In the genomic region with DNA sequence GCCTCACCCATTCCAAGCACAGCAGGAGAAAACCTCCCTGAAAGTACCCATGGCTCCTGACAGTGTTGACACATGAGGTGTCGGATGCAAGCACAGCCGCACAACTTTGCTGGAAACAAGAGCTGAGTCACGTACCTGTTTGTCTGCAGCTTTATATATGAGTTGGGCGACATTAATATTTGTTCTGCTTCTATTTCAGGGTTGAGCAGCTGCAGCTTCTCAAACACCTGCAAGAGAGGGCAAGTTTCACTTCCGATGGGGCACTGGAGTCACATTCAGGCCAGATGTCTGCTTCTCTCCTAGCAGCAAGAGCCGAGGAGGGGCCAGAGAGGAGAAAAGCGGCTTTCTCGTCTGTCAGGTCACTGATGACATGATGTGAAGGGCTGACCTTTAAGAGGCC, we compare ENCODE assay signal across 8 cellular contexts.
DNase-seq lines count a peak whose midpoint lies in the region; ATAC-seq, FAIRE-seq and TF ChIP-seq lines count a peak whose summit lies in the region.

No MANE protein-coding gene starts in this region.

- no peak for FAIRE-seq in kidney (lab: Jason Lieb, UNC)

- no peak overlapping the region for H3K4me3 ChIP-seq in CD4-positive, CD25-positive, alpha-beta regulatory T cell (ENCODE audit: low read depth, low read length)
- H3K4me3 ChIP-seq in lower leg skin (ENCODE audit: low read depth, poor library complexity, severe bottlenecking): no peak overlapping the region
- no peak overlapping the region for H3K4me3 ChIP-seq in WERI-Rb-1 (ENCODE audit: low read depth, low read length)
- no peak overlapping the region for H3K4me3 ChIP-seq in kidney (ENCODE audit: low read length in 2 of 2)

- H3K27ac Mint-ChIP-seq in CD4-positive, CD25-positive, alpha-beta regulatory T cell: peak overlapping the region; percentile 62 to 86 (median 82)

- no peaks in the 10 kb centered on the region for H3K9me3 ChIP-seq in CD4-positive, CD25-positive, alpha-beta regulatory T cell (ENCODE audit: control insufficient read depth in 2 of 2, low read length in 2 of 2)
- H3K9me3 ChIP-seq in WERI-Rb-1 (ENCODE audit: severe bottlenecking): no peaks in the 10 kb centered on the region
- H3K9me3 ChIP-seq in kidney (ENCODE audit: control insufficient read depth in 1 of 2, low read length in 2 of 2): no peaks in the 10 kb centered on the region

- H3K9me3 Mint-ChIP-seq in CD4-positive, CD25-positive, alpha-beta regulatory T cell: no peaks in the 10 kb centered on the region

- peaks cover 26% of the 10 kb centered on the region for H3K36me3 Mint-ChIP-seq in CD4-positive, CD25-positive, alpha-beta regulatory T cell

- peaks cover 0 to 5% (median 2%) of the 10 kb centered on the region in 4 donors for H3K4me1 Mint-ChIP-seq in CD4-positive, CD25-positive, alpha-beta regulatory T cell

- H3K36me3 ChIP-seq in CD4-positive, CD25-positive, alpha-beta regulatory T cell (ENCODE audit: control insufficient read depth, insufficient read depth, low read length): peaks cover 98% of the 10 kb centered on the region
- H3K36me3 ChIP-seq in WERI-Rb-1 (peaks cover 74% of the 10 kb centered on the region), kidney (ENCODE audit: control insufficient read depth in 1 of 2, insufficient read depth in 2 of 2, low read length in 2 of 2) (peaks cover 21 to 39% of the 10 kb centered on the region in 2 donors)

- intact Hi-C loops in lower leg skin (cut with DNase I; ENCODE audit: low total_unique reads): no loop called here
- intact Hi-C loops in kidney (cut with DNase I): no loop called here

- WGBS in lower leg skin, 2 donors: 75 to 78% methylated on average over 8 of the region's 8 CpGs

- peak in 1 of 3 donors; percentile 38 for DNase-seq in CD4-positive, CD25-positive, alpha-beta regulatory T cell
- DNase-seq in GM19238 (ENCODE audit: insufficient read length, low spot score): peak; percentile 86
- DNase-seq in RPMI8226: peak; percentile 96
- DNase-seq in lower leg skin (ENCODE audit: low spot score in 2 of 2): no peak
- DNase-seq in HUDEP-2 (lab: John Stamatoyannopoulos, UW; ENCODE audit: unreplicated experiment in 76 of 76): no peak
- DNase-seq in WERI-Rb-1: no peak
- DNase-seq in kidney: no peak

- no peak for TF ChIP-seq CTCF in lower leg skin (IDR thresholded peaks at IDR 0.05)
- TF ChIP-seq CTCF in WERI-Rb-1 (IDR thresholded peaks at IDR 0.05; ENCODE audit: low read depth, low read length): no peak
- no peak for TF ChIP-seq CTCF in kidney (IDR thresholded peaks at IDR 0.05; ENCODE audit: borderline replicate concordance, extremely low read depth, insufficient read depth)

- no peak for TF ChIP-seq POLR2A in lower leg skin (IDR thresholded peaks at IDR 0.05)

- no peak overlapping the region for H3K9ac ChIP-seq in kidney (ENCODE audit: low read length in 2 of 2)

- no peaks in the 10 kb centered on the region for H3K27me3 Mint-ChIP-seq in CD4-positive, CD25-positive, alpha-beta regulatory T cell

- no peaks in the 10 kb centered on the region for H3K4me1 ChIP-seq in CD4-positive, CD25-positive, alpha-beta regulatory T cell (ENCODE audit: control insufficient read depth, insufficient read depth, low read length, poor library complexity, severe bottlenecking)
- H3K4me1 ChIP-seq in kidney (ENCODE audit: control insufficient read depth in 1 of 2, insufficient read depth in 1 of 2, low read depth in 1 of 2, low read length in 2 of 2): no peaks in the 10 kb centered on the region

- H3K27ac ChIP-seq in CD4-positive, CD25-positive, alpha-beta regulatory T cell (ENCODE audit: insufficient read depth, low read length, poor library complexity, severe bottlenecking): no peak overlapping the region
- H3K27ac ChIP-seq in WERI-Rb-1 (no peak overlapping the region), kidney (ENCODE audit: low read depth in 2 of 2, low read length in 2 of 2) (no peak overlapping the region)

- H3K27me3 ChIP-seq in CD4-positive, CD25-positive, alpha-beta regulatory T cell (ENCODE audit: control insufficient read depth, insufficient read depth, low read length): no peaks in the 10 kb centered on the region
- H3K27me3 ChIP-seq in WERI-Rb-1 (ENCODE audit: insufficient read depth, low read depth, severe bottlenecking): no peaks in the 10 kb centered on the region

- peak; percentile 43 to 45 for ATAC-seq in CD4-positive, CD25-positive, alpha-beta regulatory T cell (ENCODE audit: low read depth in 2 of 2)
- ATAC-seq in HG03103 (IDR thresholded peaks at IDR 0.05; ENCODE audit: low read depth, unreplicated experiment): peak; percentile 84

- no peak overlapping the region for H3K4me3 Mint-ChIP-seq in CD4-positive, CD25-positive, alpha-beta regulatory T cell

Comparison
In these comparisons a context has a peak if more than half of its experiments do, and no peak if none do; other contexts are left out.
1. DNase-seq: peak in GM19238 (single experiment) and RPMI8226 (single experiment); none in lower leg skin (0 of 2), HUDEP-2 (0 of 76), WERI-Rb-1 (single experiment) and kidney (single experiment).